In the genomic region with DNA sequence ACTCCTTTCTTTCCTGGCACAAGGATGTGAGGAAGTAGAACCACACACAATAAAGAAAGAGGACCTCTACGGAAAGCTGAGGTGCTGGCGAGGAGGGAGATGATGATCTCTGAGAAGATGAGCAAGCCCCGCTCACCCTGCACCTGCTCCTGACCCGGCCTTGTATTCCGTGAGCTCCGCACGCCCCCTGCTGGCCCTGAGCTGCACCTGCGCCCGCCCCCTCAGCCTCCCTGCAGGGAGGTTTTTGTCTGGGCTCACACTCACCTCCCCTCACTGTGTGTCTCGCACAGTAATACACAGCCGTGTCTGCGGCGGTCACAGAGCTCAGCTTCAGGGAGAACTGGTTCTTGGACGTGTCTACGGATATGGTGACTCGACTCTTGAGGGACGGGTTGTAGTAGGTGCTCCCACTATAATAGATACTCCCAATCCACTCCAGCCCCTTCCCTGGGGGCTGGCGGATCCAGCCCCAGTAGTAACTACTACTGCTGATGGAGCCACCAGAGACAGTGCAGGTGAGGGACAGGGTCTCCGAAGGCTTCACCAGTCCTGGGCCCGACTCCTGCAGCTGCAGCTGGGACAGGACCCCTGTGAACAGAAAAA, we compare ENCODE assay signal across 8 cellular contexts.
DNase-seq lines count a peak whose midpoint lies in the region; ATAC-seq and TF ChIP-seq lines count a peak whose summit lies in the region.
"Not testable (repeated sequence)": the region's sequence is repeated elsewhere in the genome, so short reads cannot be mapped to it uniquely, and the experiment has no call there.

No MANE protein-coding gene starts in this region.

- H3K27me3 Mint-ChIP-seq in activated T-helper 2 cell treated with anti-CD3 and anti-CD28 coated beads, Interferon-gamma antibody, Interleukin-2, Interleukin-4, amounts not matched to agents 10 μg/mL and 5 μg/mL and 100 μg/mL, durations not matched to agents 14 hours and 24 hours and 36 hours (ENCODE audit: low read depth) = peaks cover 34% of the 10 kb centered on the region

- WGBS in tibial nerve, 2 donors = 57 to 68% methylated on average over 20 of the region's 20 CpGs

- not testable (repeated sequence) for H3K4me1 ChIP-seq in tibial nerve

- not testable (repeated sequence) for H3K27ac Mint-ChIP-seq in activated T-helper 2 cell treated with anti-CD3 and anti-CD28 coated beads, Interferon-gamma antibody, Interleukin-2, Interleukin-4, amounts not matched to agents 10 μg/mL and 5 μg/mL and 100 μg/mL, durations not matched to agents 14 hours and 24 hours and 36 hours

- not testable (repeated sequence) for ATAC-seq in Right ventricle myocardium superior (ENCODE audit: poor library complexity)

- H3K9me3 ChIP-seq in WERI-Rb-1 (ENCODE audit: severe bottlenecking); tibial nerve: not testable (repeated sequence)

- TF ChIP-seq CTCF in WERI-Rb-1 (IDR thresholded peaks at IDR 0.05; ENCODE audit: low read depth, low read length) (peak; percentile 80), tibial nerve (IDR thresholded peaks at IDR 0.05) (peak in 4 of 5 experiments; percentile 6 to 61 (median 18))

- DNase-seq in GDM1 (lab: John Stamatoyannopoulos, UW) = peak; percentile 58
- DNase-seq in NCI-H774 (lab: John Stamatoyannopoulos, UW) = peak; percentile 38
- peak; percentile 52 for DNase-seq in WERI-Rb-1
- peak; percentile 60 for DNase-seq in activated T-helper 2 cell treated with anti-CD3 and anti-CD28 coated beads, Interferon-gamma antibody, Interleukin-2, Interleukin-4, amounts not matched to agents 10 μg/mL and 5 μg/mL and 100 μg/mL, durations not matched to agents 14 hours and 24 hours and 36 hours (ENCODE audit: low spot score)
- peak; percentile 53 for DNase-seq in Right ventricle myocardium superior
- peak; percentile 53 to 83 for DNase-seq in stimulated activated CD4-positive, alpha-beta T cell treated with anti-CD3 and anti-CD28 coated beads, Interleukin-15, amount 100 ng/mL, for 48 hours (ENCODE audit: low read depth in 2 of 2)
- DNase-seq in tibial nerve (ENCODE audit: low spot score in 2 of 2) = peak; percentile 19 to 33

- not testable (repeated sequence) for H3K9me3 Mint-ChIP-seq in activated T-helper 2 cell treated with anti-CD3 and anti-CD28 coated beads, Interferon-gamma antibody, Interleukin-2, Interleukin-4, amounts not matched to agents 10 μg/mL and 5 μg/mL and 100 μg/mL, durations not matched to agents 14 hours and 24 hours and 36 hours

- TF ChIP-seq RAD21 in Ishikawa (IDR thresholded peaks at IDR 0.05; ENCODE audit: low read depth) = peak; percentile 34; the same call in 1 of the 2 replicates

- not testable (repeated sequence) for H3K4me3 Mint-ChIP-seq in activated T-helper 2 cell treated with anti-CD3 and anti-CD28 coated beads, Interferon-gamma antibody, Interleukin-2, Interleukin-4, amounts not matched to agents 10 μg/mL and 5 μg/mL and 100 μg/mL, durations not matched to agents 14 hours and 24 hours and 36 hours (ENCODE audit: low read depth)

- not testable (repeated sequence) for TF ChIP-seq POLR2A in tibial nerve (IDR thresholded peaks at IDR 0.05)

- H3K36me3 ChIP-seq in WERI-Rb-1, tibial nerve: not testable (repeated sequence)

- intact Hi-C loops in activated T-helper 2 cell treated with anti-CD3 and anti-CD28 coated beads, Interferon-gamma antibody, Interleukin-2, Interleukin-4, amounts not matched to agents 10 μg/mL and 5 μg/mL and 100 μg/mL, durations not matched to agents 14 hours and 24 hours and 36 hours (cut with micrococcal nuclease); Right ventricle myocardium superior (cut with DNase I): not testable (repeated sequence)

- not testable (repeated sequence) for H3K4me3 ChIP-seq in WERI-Rb-1 (ENCODE audit: low read depth, low read length); tibial nerve

- not testable (repeated sequence) for H3K4me1 Mint-ChIP-seq in activated T-helper 2 cell treated with anti-CD3 and anti-CD28 coated beads, Interferon-gamma antibody, Interleukin-2, Interleukin-4, amounts not matched to agents 10 μg/mL and 5 μg/mL and 100 μg/mL, durations not matched to agents 14 hours and 24 hours and 36 hours (ENCODE audit: low read depth)

- not testable (repeated sequence) for TF ChIP-seq EP300 in Ishikawa (IDR thresholded peaks at IDR 0.05; ENCODE audit: borderline replicate concordance); tibial nerve (IDR thresholded peaks at IDR 0.05)

- not testable (repeated sequence) for H3K36me3 Mint-ChIP-seq in activated T-helper 2 cell treated with anti-CD3 and anti-CD28 coated beads, Interferon-gamma antibody, Interleukin-2, Interleukin-4, amounts not matched to agents 10 μg/mL and 5 μg/mL and 100 μg/mL, durations not matched to agents 14 hours and 24 hours and 36 hours (ENCODE audit: low read depth)

- not testable (repeated sequence) for H3K27me3 ChIP-seq in WERI-Rb-1 (ENCODE audit: insufficient read depth, low read depth, severe bottlenecking); tibial nerve

- H3K27ac ChIP-seq in WERI-Rb-1, tibial nerve: not testable (repeated sequence)

TF ChIP-seq in Ishikawa, 13 proteins besides CTCF, POLR2A, EP300 and RAD21:
- peak; percentile 79 for TF ChIP-seq EGR1 (IDR thresholded peaks at IDR 0.05)
